In the genomic region with DNA sequence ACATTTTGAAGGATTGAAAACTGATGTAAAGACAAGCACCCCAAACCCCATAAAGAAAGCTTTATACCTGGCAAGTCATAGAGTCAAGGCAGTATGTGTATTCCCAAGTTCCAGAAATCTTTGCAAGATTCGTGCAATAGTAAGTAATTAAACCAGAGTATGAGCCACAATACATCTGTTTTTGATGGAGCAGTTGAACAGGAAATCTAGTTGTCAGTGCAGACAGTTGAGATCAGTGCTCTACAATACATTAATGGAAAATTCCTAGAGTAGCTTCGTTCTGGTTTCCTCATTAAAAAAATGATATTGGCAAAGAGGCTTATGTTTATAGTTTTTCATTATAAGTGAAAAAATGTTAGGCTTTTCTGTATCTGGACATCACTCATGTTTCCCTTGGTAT, we compare ENCODE assay signal across 17 cellular contexts.
DNase-seq lines count a peak whose midpoint lies in the region; ATAC-seq and TF ChIP-seq lines count a peak whose summit lies in the region.
"Had no signal": no experiment of that assay in that cellular context is flagged by ENCODE, and none has a peak within 500 bp of the region (broad histone marks: within the 10 kb centered on the region; RNA-seq: fewer than 3 reads in every experiment).

No MANE protein-coding gene starts in this region.

- no peak overlapping the region for H3K4me3 Mint-ChIP-seq in activated CD4-positive, alpha-beta memory T cell treated with anti-CD3 and anti-CD28 coated beads, Interleukin-2, amount 10 ng/mL, durations not matched to agents 7 days and 5 days
- H3K4me3 Mint-ChIP-seq: CD14-positive monocyte, GM23338 had no signal

- no peaks in the 10 kb centered on the region for H3K79me2 ChIP-seq in SK-N-SH (ENCODE audit: insufficient read depth)

- H3K9ac ChIP-seq in SK-N-SH: no peak overlapping the region

- no peak for TF ChIP-seq RAD21 in SK-N-SH (IDR thresholded peaks at IDR 0.05; ENCODE audit: low read length)

- WGBS in SK-N-SH (ENCODE audit: low lambda C conversion rate): 9% methylated on average over 2 of the region's 2 CpGs

- DNase-seq in SK-N-SH (no peak), RWPE2 (ENCODE audit: low spot score) (no peak), fibroblast of mammary gland (ENCODE audit: low read depth) (peak; percentile 60), mucosa of gallbladder (ENCODE audit: low spot score) (no peak)
- DNase-seq in activated T-cell treated with anti-CD3 and anti-CD28 coated beads, Interleukin-2, amount 50 U/mL, for 1 hour: no peak
- no peak for DNase-seq in activated CD4-positive, alpha-beta memory T cell treated with anti-CD3 and anti-CD28 coated beads, Interleukin-2, amount 10 ng/mL, durations not matched to agents 7 days and 5 days
- DNase-seq: KBM-7, NCI-H1417 treated with DMSO at 0.1 percent for 48 hours, NCI-H2029 treated with DMSO at 0.1 percent for 48 hours, NCI-H510A, NCI-H774 had no signal

- no peaks in the 10 kb centered on the region for H3K27me3 Mint-ChIP-seq in activated CD4-positive, alpha-beta memory T cell treated with anti-CD3 and anti-CD28 coated beads, Interleukin-2, amount 10 ng/mL, durations not matched to agents 7 days and 5 days

- no peak overlapping the region for H3K4me2 ChIP-seq in SK-N-SH
- H3K4me2 ChIP-seq: GM23338 had no signal

- H4K20me1 ChIP-seq in SK-N-SH (ENCODE audit: insufficient read depth): no peaks in the 10 kb centered on the region

- H2AFZ ChIP-seq in SK-N-SH (ENCODE audit: low read depth): no peak overlapping the region
- H2AFZ ChIP-seq: GM23338 had no signal

- no peaks in the 10 kb centered on the region for H3K4me1 ChIP-seq in SK-N-SH (ENCODE audit: control insufficient read depth in 1 of 2, insufficient read depth in 2 of 2, low read depth in 1 of 2, low read length in 1 of 2)
- peaks cover 12% of the 10 kb centered on the region for H3K4me1 ChIP-seq in RWPE2 (ENCODE audit: insufficient read depth, poor library complexity, severe bottlenecking)
- H3K4me1 ChIP-seq: SJSA1 had no signal

- H3K27me3 ChIP-seq in SK-N-SH (ENCODE audit: insufficient read depth) (no peaks in the 10 kb centered on the region), RWPE2 (ENCODE audit: insufficient read depth, poor library complexity, severe bottlenecking) (no peaks in the 10 kb centered on the region)
- H3K27me3 ChIP-seq: SJSA1 had no signal

- POLR2A ChIA-PET in SK-N-SH (lab: Yijun Ruan, JAX): no interaction called here
- POLR2A ChIA-PET in activated CD4-positive, alpha-beta memory T cell treated with anti-CD3 and anti-CD28 coated beads, Interleukin-2, amount 10 ng/mL, durations not matched to agents 7 days and 5 days (lab: Charles Lee): no interaction called here

- H3K4me3 ChIP-seq in SK-N-SH (ENCODE audit: low read depth in 2 of 2, low read length in 1 of 2) (no peak overlapping the region), RWPE2 (ENCODE audit: severe bottlenecking) (no peak overlapping the region), fibroblast of mammary gland (ENCODE audit: control insufficient read depth, low read depth, low read length) (no peak overlapping the region)
- H3K4me3 ChIP-seq: GM23338, SJSA1 had no signal

- H3K36me3 Mint-ChIP-seq in activated CD4-positive, alpha-beta memory T cell treated with anti-CD3 and anti-CD28 coated beads, Interleukin-2, amount 10 ng/mL, durations not matched to agents 7 days and 5 days (ENCODE audit: low read depth): no peaks in the 10 kb centered on the region
- H3K36me3 Mint-ChIP-seq: CD14-positive monocyte had no signal

- ATAC-seq in SK-N-SH treated with all-trans-retinoic acid at 6 μM for 48 hours (peak; percentile 80), RWPE2 (ENCODE audit: low read depth) (no peak), GM21717 (IDR thresholded peaks at IDR 0.05; ENCODE audit: unreplicated experiment) (no peak)
- ATAC-seq: GM23338 had no signal

- H3K27ac ChIP-seq in SK-N-SH (ENCODE audit: low read depth in 2 of 2, low read length in 1 of 2) (peak overlapping the region in 1 of 2 experiments; percentile 34; a peak in 2 of 4 replicates), RWPE2 (ENCODE audit: poor library complexity, severe bottlenecking) (peak overlapping the region; percentile 26)
- H3K27ac ChIP-seq: 22Rv1, SJSA1 had no signal

- H3K9me3 ChIP-seq in SK-N-SH (no peaks in the 10 kb centered on the region), RWPE2 (ENCODE audit: severe bottlenecking) (no peaks in the 10 kb centered on the region)

- no peak for TF ChIP-seq EP300 in SK-N-SH (IDR thresholded peaks at IDR 0.05; ENCODE audit: borderline replicate concordance in 1 of 2, low read depth in 1 of 2, low read length in 1 of 2)

- H3K9me3 Mint-ChIP-seq in activated CD4-positive, alpha-beta memory T cell treated with anti-CD3 and anti-CD28 coated beads, Interleukin-2, amount 10 ng/mL, durations not matched to agents 7 days and 5 days: peaks cover 16% of the 10 kb centered on the region
- H3K9me3 Mint-ChIP-seq: GM23338 had no signal

- CTCF ChIA-PET in SK-N-SH (lab: Yijun Ruan, JAX): no interaction called here
- CTCF ChIA-PET in activated CD4-positive, alpha-beta memory T cell treated with anti-CD3 and anti-CD28 coated beads, Interleukin-2, amount 10 ng/mL, durations not matched to agents 7 days and 5 days (lab: Charles Lee): no interaction called here

- no peak overlapping the region for H3K27ac Mint-ChIP-seq in activated CD4-positive, alpha-beta memory T cell treated with anti-CD3 and anti-CD28 coated beads, Interleukin-2, amount 10 ng/mL, durations not matched to agents 7 days and 5 days
- H3K27ac Mint-ChIP-seq: CD14-positive monocyte, GM23338 had no signal

- TF ChIP-seq CTCF in SK-N-SH (IDR thresholded peaks at IDR 0.05) (no peak), RWPE2 (IDR thresholded peaks at IDR 0.05; ENCODE audit: poor library complexity, severe bottlenecking) (no peak), fibroblast of mammary gland (conservative IDR thresholded peaks at IDR 0.05; ENCODE audit: control insufficient read depth, insufficient read depth, low read depth, low read length) (no peak)

- peaks cover 4% of the 10 kb centered on the region for H3F3A ChIP-seq in SK-N-SH (replicated peaks; ENCODE audit: insufficient read depth)

- H3K36me3 ChIP-seq in SK-N-SH (replicated peaks in 1 of 2; ENCODE audit: control insufficient read depth in 1 of 2, insufficient read depth in 2 of 2, low read length in 1 of 2) (no peaks in the 10 kb centered on the region), RWPE2 (ENCODE audit: low read depth) (no peaks in the 10 kb centered on the region)
- H3K36me3 ChIP-seq: SJSA1 had no signal

- no peaks in the 10 kb centered on the region for H3K9me2 ChIP-seq in SK-N-SH

- H3K4me1 Mint-ChIP-seq in activated CD4-positive, alpha-beta memory T cell treated with anti-CD3 and anti-CD28 coated beads, Interleukin-2, amount 10 ng/mL, durations not matched to agents 7 days and 5 days: no peaks in the 10 kb centered on the region
- H3K4me1 Mint-ChIP-seq: CD14-positive monocyte, GM23338 had no signal

TF ChIP-seq in SK-N-SH treated with all-trans-retinoic acid at 6 μM for 48 hours, 23 proteins besides CTCF, POLR2A, EP300 and RAD21 (continues in another document):
- no peak for TF ChIP-seq CSRNP3 (CRISPR knock-in tag; IDR thresholded peaks at IDR 0.05)
- TF ChIP-seq ZNF70 (CRISPR knock-in tag; IDR thresholded peaks at IDR 0.05): no peak
- TF ChIP-seq TCF4 (CRISPR knock-in tag; IDR thresholded peaks at IDR 0.05; ENCODE audit: borderline replicate concordance): no peak

TF ChIP-seq in SK-N-SH, 30 proteins besides CTCF, POLR2A, EP300 and RAD21:
- TF ChIP-seq RXRA (IDR thresholded peaks at IDR 0.05; ENCODE audit: borderline replicate concordance, low read depth) (no peak), IRF3 (IDR thresholded peaks at IDR 0.05; ENCODE audit: low read depth, low read length) (no peak)
